Comparison of ENCODE assay signal across 8 cellular contexts in genomic region chr14:22557846-22558220, GRCh38. TPM values are rescaled to one million over a fixed set of nuclear protein-coding genes. Genes with fewer than 3 reads are reported as not detected.
A peak's percentile ranks its signal among the peaks of the same experiment; 100 is the strongest.
DNase-seq lines count a peak whose midpoint lies in the region; TF ChIP-seq lines count a peak whose summit lies in the region.

No MANE protein-coding gene starts in this region.

- H3K4me3 Mint-ChIP-seq in CD4-positive, alpha-beta memory T cell = peak overlapping the region; percentile 77 to 96 (median 88)
- H3K4me3 Mint-ChIP-seq in MCF 10A (ENCODE audit: unreplicated experiment) = no peak overlapping the region
- peak overlapping the region; percentile 76 for H3K4me3 Mint-ChIP-seq in nephron progenitor cell

- H3K79me2 ChIP-seq in KMS-11 (ENCODE audit: insufficient read depth, low read depth) = no peaks in the 10 kb centered on the region

- H3K36me3 ChIP-seq in CD4-positive, alpha-beta memory T cell (ENCODE audit: insufficient read depth, low read length) = peaks cover 1% of the 10 kb centered on the region
- H3K36me3 ChIP-seq in KMS-11 (ENCODE audit: insufficient read depth) (no peaks in the 10 kb centered on the region), SJCRH30 (no peaks in the 10 kb centered on the region), MG63 (no peaks in the 10 kb centered on the region; the same call in 1 of the 2 replicates)

- peaks cover 2 to 27% of the 10 kb centered on the region in 2 donors for H3K36me3 Mint-ChIP-seq in CD4-positive, alpha-beta memory T cell
- H3K36me3 Mint-ChIP-seq in MCF 10A (ENCODE audit: insufficient read depth, unreplicated experiment) (peaks cover 23% of the 10 kb centered on the region), nephron progenitor cell (ENCODE audit: low read depth) (no peaks in the 10 kb centered on the region)

- no TSS peak for BruUV-seq in MCF 10A (replicated peaks; lab: Mats Ljungman, UMichigan)

- peak overlapping the region; percentile 79 for H3K4me2 ChIP-seq in KMS-11

- intact Hi-C loops in CD4-positive, alpha-beta memory T cell (cut with micrococcal nuclease) = loop anchor here (1.0 to 5.0 kb wide), 16 partner anchors 12 to 846 kb away; no protein-coding TSS in a partner anchor
- intact Hi-C loops in MCF 10A (cut with micrococcal nuclease) = loop anchor here (1.0 to 5.0 kb wide), 8 partner anchors 95 to 425 kb away; partner anchors contain the start of genes AJUBA and OXA1L

- TF ChIP-seq CTCF in KMS-11 (conservative IDR thresholded peaks at IDR 0.05; ENCODE audit: low read depth, low read length) (no peak), MCF 10A (IDR thresholded peaks at IDR 0.05; ENCODE audit: unreplicated experiment) (no peak), nephron progenitor cell (IDR thresholded peaks at IDR 0.05) (no peak)

- no peaks in the 10 kb centered on the region for H3K27me3 ChIP-seq in CD4-positive, alpha-beta memory T cell (ENCODE audit: insufficient read depth, low read length)
- H3K27me3 ChIP-seq in KMS-11 (ENCODE audit: insufficient read depth, low read depth) (no peaks in the 10 kb centered on the region), SJCRH30 (no peaks in the 10 kb centered on the region), MG63 (no peaks in the 10 kb centered on the region)

- CTCF ChIA-PET in CD4-positive, alpha-beta memory T cell (lab: Charles Lee; ENCODE audit: partially characterized antibody) = interaction anchor here (0.8 to 5.7 kb wide), 17 partner anchors 8 to 717 kb away, joined by 3 to 303 read pairs (median 4); partner anchors contain the start of genes ABHD4, DAD1 and OR6J1
- CTCF ChIA-PET in MCF 10A (lab: Yijun Ruan, JAX) = interaction anchor here (0.6 to 2.6 kb wide), 7 partner anchors 12 to 697 kb away, joined by 3 to 75 read pairs (median 4); no protein-coding TSS in a partner anchor

- peaks cover 71 to 97% (median 84%) of the 10 kb centered on the region in 4 donors for H3K4me1 Mint-ChIP-seq in CD4-positive, alpha-beta memory T cell
- peaks cover 22% of the 10 kb centered on the region for H3K4me1 Mint-ChIP-seq in MCF 10A (ENCODE audit: insufficient read depth, unreplicated experiment)
- peaks cover 67% of the 10 kb centered on the region for H3K4me1 Mint-ChIP-seq in nephron progenitor cell

- no peak overlapping the region for H2AFZ ChIP-seq in KMS-11 (ENCODE audit: low read depth)

- H4K20me1 ChIP-seq in KMS-11 (ENCODE audit: insufficient read depth) = no peaks in the 10 kb centered on the region

- H3K27ac Mint-ChIP-seq in CD4-positive, alpha-beta memory T cell = peak overlapping the region; percentile 98 to 100 (median 100)
- H3K27ac Mint-ChIP-seq in MCF 10A (ENCODE audit: low read depth, unreplicated experiment) (peak overlapping the region; percentile 46), nephron progenitor cell (no peak overlapping the region)

- no peaks in the 10 kb centered on the region for H3K9me3 ChIP-seq in CD4-positive, alpha-beta memory T cell (ENCODE audit: control insufficient read depth in 1 of 2, low read length in 2 of 2)
- H3K9me3 ChIP-seq in SJCRH30 (replicated peaks) (no peaks in the 10 kb centered on the region), MG63 (no peaks in the 10 kb centered on the region)

- peak overlapping the region; percentile 97 for H3K27ac ChIP-seq in CD4-positive, alpha-beta memory T cell (ENCODE audit: low read depth, low read length)
- H3K27ac ChIP-seq in KMS-11 (peak overlapping the region; percentile 98), SJCRH30 (no peak overlapping the region)

- POLR2A ChIA-PET in CD4-positive, alpha-beta memory T cell (lab: Charles Lee; ENCODE audit: partially characterized antibody) = interaction anchor here (0.7 to 19.8 kb wide), 25 partner anchors 4 to 847 kb away, joined by 3 to 1226 read pairs (median 4); partner anchors contain the start of genes DAD1 and OXA1L
- POLR2A ChIA-PET in MCF 10A (lab: Yijun Ruan, JAX) = no interaction called here

- no peak for DNase-seq in CD4-positive, alpha-beta memory T cell
- DNase-seq in MCF 10A (ENCODE audit: unreplicated experiment) (no peak), nephron progenitor cell (no peak), SJCRH30 (no peak), MG63 (no peak), kidney glomerular epithelial cell (lab: John Stamatoyannopoulos, UW) (no peak), NK-92 (lab: John Stamatoyannopoulos, UW; ENCODE audit: unreplicated experiment) (no peak)

- peak overlapping the region; percentile 86; the same call in 1 of the 2 replicates for H3K9ac ChIP-seq in KMS-11

- H3K9me3 Mint-ChIP-seq in CD4-positive, alpha-beta memory T cell = peaks cover 0 to 8% (median 1%) of the 10 kb centered on the region in 8 donors
- no peaks in the 10 kb centered on the region for H3K9me3 Mint-ChIP-seq in MCF 10A (ENCODE audit: unreplicated experiment)
- H3K9me3 Mint-ChIP-seq in nephron progenitor cell = no peaks in the 10 kb centered on the region

- peaks cover 97% of the 10 kb centered on the region for H3K4me1 ChIP-seq in CD4-positive, alpha-beta memory T cell (ENCODE audit: insufficient read depth, low read length)
- H3K4me1 ChIP-seq in KMS-11 (ENCODE audit: low read depth, poor library complexity, severe bottlenecking) (peaks cover 86% of the 10 kb centered on the region), SJCRH30 (peaks cover 13% of the 10 kb centered on the region)

- peaks cover 2 to 4% of the 10 kb centered on the region in 2 donors for H3K27me3 Mint-ChIP-seq in CD4-positive, alpha-beta memory T cell
- no peaks in the 10 kb centered on the region for H3K27me3 Mint-ChIP-seq in MCF 10A (ENCODE audit: insufficient read depth, unreplicated experiment)
- H3K27me3 Mint-ChIP-seq in nephron progenitor cell (ENCODE audit: low read depth, poor library complexity) = peaks cover 6% of the 10 kb centered on the region

- peak overlapping the region; percentile 30 to 80 for H3K4me3 ChIP-seq in CD4-positive, alpha-beta memory T cell (ENCODE audit: low read length in 2 of 2)
- no peak overlapping the region for H3K4me3 ChIP-seq in KMS-11 (IDR thresholded peaks at IDR 0.05; ENCODE audit: insufficient read depth, low read depth, low read length)
- H3K4me3 ChIP-seq in SJCRH30 = no peak overlapping the region
- no peak overlapping the region for H3K4me3 ChIP-seq in MG63

RNA-seq across cellular contexts. Expression of gene DAD1, which starts 31.2 kb away (rescaled TPM):
- total RNA-seq in CD4-positive, alpha-beta memory T cell = 100 to 1,000 TPM; 110 to 124 TPM
- polyA plus RNA-seq in CD4-positive, alpha-beta memory T cell = 100 to 1,000 TPM; 602 to 735 TPM
- total RNA-seq in MCF 10A (2022) = 166 and 210 TPM in 2 replicates
- total RNA-seq in SJCRH30 (2014; rRNA removed; shearing (Covaris generic)) = 225 and 241 TPM in 2 replicates
- total RNA-seq in MG63 (2014; rRNA removed; shearing (Covaris generic); ENCODE audit: low replicate concordance) = 275 and 292 TPM in 2 replicates

RNA-seq across cellular contexts. Expression of gene ABHD4, which starts 40.3 kb away (rescaled TPM):
- 10 to 100 TPM; 18.8 to 22.4 TPM for total RNA-seq in CD4-positive, alpha-beta memory T cell
- 10 to 100 TPM in 1 of 2 donors, 1 to 10 TPM in 1; 6.2 to 12.9 TPM for polyA plus RNA-seq in CD4-positive, alpha-beta memory T cell
- total RNA-seq in MCF 10A (2022) = 10.3 and 16.7 TPM in 2 replicates
- total RNA-seq in SJCRH30 (2014; rRNA removed; shearing (Covaris generic)) = 6.1 and 7.2 TPM in 2 replicates
- total RNA-seq in MG63 (2014; rRNA removed; shearing (Covaris generic); ENCODE audit: low replicate concordance) = 0.89 and 15.5 TPM in 2 replicates

Comparison
In these comparisons a context has a peak if more than half of its experiments do, and no peak if none do; other contexts are left out.
1. H3K4me3 ChIP-seq: peak in CD4-positive, alpha-beta memory T cell (2 of 2); none in KMS-11 (single experiment), SJCRH30 (single experiment) and MG63 (single experiment).